9 cellular contexts compared by ENCODE assay signal in the genomic region with DNA sequence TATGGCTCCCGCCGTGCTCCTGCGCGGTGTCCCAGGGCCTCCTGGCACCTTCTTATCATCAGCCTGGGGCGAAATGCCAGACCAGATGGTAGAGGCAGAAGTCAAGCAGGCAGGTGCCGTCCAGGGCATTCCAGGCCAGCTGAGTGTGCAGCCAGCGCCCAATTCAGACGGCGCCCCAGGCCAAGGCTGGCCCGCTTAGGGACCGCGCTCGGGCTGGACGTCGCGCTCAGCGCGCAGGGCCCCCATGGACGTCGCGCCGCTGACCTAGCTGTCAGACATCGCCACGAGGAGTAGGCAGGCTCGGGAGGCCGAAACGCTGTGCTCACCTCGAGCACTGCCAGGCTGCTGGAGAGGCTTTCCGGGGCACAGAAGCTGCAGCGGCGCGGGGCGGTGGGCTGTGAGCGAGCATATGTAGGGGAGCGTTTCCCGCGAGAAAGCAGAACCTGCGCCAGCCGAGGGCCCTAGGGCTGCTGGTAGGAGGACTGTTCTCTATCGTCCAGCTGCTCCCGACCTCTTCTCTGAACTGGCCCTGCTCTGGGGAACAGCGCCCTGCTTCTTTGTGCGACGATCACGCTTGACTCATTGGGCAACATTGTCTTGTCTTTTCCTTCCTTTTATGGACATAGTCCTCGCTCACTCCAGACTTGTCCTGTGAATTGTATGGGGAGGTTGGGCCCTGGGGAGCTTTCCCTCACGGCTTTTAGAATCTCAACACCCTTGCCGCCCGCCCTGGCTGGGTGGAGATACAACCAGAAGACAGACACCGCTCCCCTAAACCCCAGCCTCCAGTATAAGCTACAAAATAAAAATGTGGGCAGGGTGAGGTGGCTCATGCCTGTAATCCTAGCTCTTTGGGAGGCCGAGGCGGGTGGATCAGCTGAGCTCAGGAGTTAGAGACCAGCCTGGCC. TPM values are rescaled to one million over a fixed set of nuclear protein-coding genes. Genes with fewer than 3 reads are reported as not detected.
DNase-seq lines count a peak whose midpoint lies in the region; ATAC-seq, FAIRE-seq and TF ChIP-seq lines count a peak whose summit lies in the region.
"Had no signal": no experiment of that assay in that cellular context is flagged by ENCODE, and none has a peak within 500 bp of the region (broad histone marks: within the 10 kb centered on the region; RNA-seq: fewer than 3 reads in every experiment).

No MANE protein-coding gene starts in this region.

- FAIRE-seq in A549 (lab: Jason Lieb, UNC) (no peak), keratinocyte (lab: Jason Lieb, UNC) (no peak), GM12891 (lab: Jason Lieb, UNC) (no peak)

- no peak for TF ChIP-seq POLR2A in A549 (IDR thresholded peaks at IDR 0.05; ENCODE audit: low read length)
- TF ChIP-seq POLR2A in GM12891 (IDR thresholded peaks at IDR 0.05; ENCODE audit: low read depth, low read length), result no peak
- TF ChIP-seq POLR2A in testis (IDR thresholded peaks at IDR 0.05), result no peak

- in situ Hi-C loops in brain microvascular endothelial cell (cut with HindIII; ENCODE audit: low pct_ligation_motif_present, low sequenced_read_pairs), result no loop called here

- POLR2A ChIA-PET in A549 (lab: Yijun Ruan, JAX), result interaction anchor here (0.6 kb wide), 1 partner anchor 78 kb away, joined by 7 read pairs; no protein-coding TSS in a partner anchor

- no peaks in the 10 kb centered on the region for H3K9me3 ChIP-seq in A549
- no peaks in the 10 kb centered on the region for H3K9me3 ChIP-seq in keratinocyte (ENCODE audit: control insufficient read depth, low read depth, low read length)
- no peaks in the 10 kb centered on the region for H3K9me3 ChIP-seq in testis
- H3K9me3 ChIP-seq in MM.1S (replicated peaks; ENCODE audit: insufficient read depth, low read length), result no peaks in the 10 kb centered on the region

- peak overlapping the region; percentile 66 for H3K4me2 ChIP-seq in A549
- H3K4me2 ChIP-seq in keratinocyte (ENCODE audit: control insufficient read depth, extremely low read depth, insufficient read depth, low read depth, low read length), result peak overlapping the region; percentile 52
- H3K4me2 ChIP-seq in MM.1S (ENCODE audit: low read depth, low read length), result no peak overlapping the region

- H3K27ac ChIP-seq in A549, result no peak overlapping the region
- no peak overlapping the region for H3K27ac ChIP-seq in brain microvascular endothelial cell
- H3K27ac ChIP-seq in keratinocyte (ENCODE audit: control insufficient read depth, insufficient read depth, low read length), result no peak overlapping the region
- no peak overlapping the region for H3K27ac ChIP-seq in testis
- no peak overlapping the region for H3K27ac ChIP-seq in MM.1S (ENCODE audit: low read length)

- 63% methylated on average over 52 of the region's 52 CpGs for WGBS in A549 (ENCODE audit: missing lambda C conversion rate)
- 6 to 7% methylated on average over 16 to 52 of the region's 52 CpGs for WGBS in testis, 2 donors

- H3K9ac ChIP-seq in keratinocyte (ENCODE audit: control insufficient read depth, extremely low read depth, insufficient read depth, low read length) (no peak overlapping the region), MM.1S (ENCODE audit: low read length) (no peak overlapping the region)

- H3K9me1 ChIP-seq in keratinocyte (ENCODE audit: control insufficient read depth, extremely low read depth, insufficient read depth, low read length), result no peaks in the 10 kb centered on the region

- peaks cover 21% of the 10 kb centered on the region for H3K4me1 ChIP-seq in A549
- peaks cover 16% of the 10 kb centered on the region for H3K4me1 ChIP-seq in keratinocyte (ENCODE audit: control insufficient read depth, extremely low read depth, insufficient read depth, low read length)
- peaks cover 26% of the 10 kb centered on the region for H3K4me1 ChIP-seq in testis
- 0 out of 2 replicates have a peak, but pooled peaks cover 4% of the 10 kb centered on the region for H3K4me1 ChIP-seq in MM.1S (ENCODE audit: low read length)

- CTCF ChIA-PET in A549 (lab: Yijun Ruan, JAX), result interaction anchor here (0.5 to 10.1 kb wide), 33 partner anchors 11 to 499 kb away, joined by 3 to 150 read pairs (median 4); a partner anchor contains a TSS

- H3K9me2 ChIP-seq in MM.1S (replicated peaks; ENCODE audit: insufficient read depth, low read length), result no peaks in the 10 kb centered on the region

- no peak for TF ChIP-seq RAD21 in A549 (conservative IDR thresholded peaks at IDR 0.05 in 1 of 2, IDR thresholded peaks at IDR 0.05 in 1 of 2)

- dilution Hi-C loops in keratinocyte (cut with MboI; ENCODE audit: extremely low pct_ligation_motif_present, low sequenced_read_pairs), result no loop called here

- H3K36me3 ChIP-seq in brain microvascular endothelial cell (replicated peaks) (no peaks in the 10 kb centered on the region), keratinocyte (ENCODE audit: control insufficient read depth in 2 of 2, extremely low read depth in 1 of 2, insufficient read depth in 2 of 2, low read length in 2 of 2) (no peaks in the 10 kb centered on the region), testis (ENCODE audit: low read depth, missing control alignments) (no peaks in the 10 kb centered on the region), MM.1S (replicated peaks; ENCODE audit: insufficient read depth, low read length) (no peaks in the 10 kb centered on the region)

- no peaks in the 10 kb centered on the region for H4K20me1 ChIP-seq in keratinocyte (ENCODE audit: control insufficient read depth, extremely low read depth, insufficient read depth, low read length)
- H4K20me1 ChIP-seq in MM.1S (ENCODE audit: insufficient read depth, low read length), result no peaks in the 10 kb centered on the region

- no peak overlapping the region for H2AFZ ChIP-seq in keratinocyte (ENCODE audit: control insufficient read depth, low read length)
- H2AFZ ChIP-seq in MM.1S (ENCODE audit: low read length), result no peak overlapping the region

- no peak for DNase-seq in A549 (ENCODE audit: low read depth in 1 of 2, low spot score in 1 of 2)
- no peak for DNase-seq in GM12864 (ENCODE audit: low read depth)
- peak; percentile 24 for DNase-seq in brain microvascular endothelial cell
- no peak for DNase-seq in keratinocyte (ENCODE audit: low read depth, low spot score)
- DNase-seq in GM12891 (ENCODE audit: insufficient read length, low spot score), result no peak
- no peak for DNase-seq in testis
- DNase-seq in MM.1S, result no peak

- TF ChIP-seq EP300 in A549 (IDR thresholded peaks at IDR 0.05), result no peak

- H3K27me3 ChIP-seq in brain microvascular endothelial cell (replicated peaks), result peaks cover 29% of the 10 kb centered on the region
- H3K27me3 ChIP-seq in keratinocyte (ENCODE audit: control insufficient read depth, extremely low read depth, insufficient read depth, low read length), result peaks cover 62% of the 10 kb centered on the region
- H3K27me3 ChIP-seq in testis, result no peaks in the 10 kb centered on the region
- peaks cover 27% of the 10 kb centered on the region for H3K27me3 ChIP-seq in MM.1S (replicated peaks; ENCODE audit: insufficient read depth, low read length)

- H3K79me2 ChIP-seq in keratinocyte (ENCODE audit: control insufficient read depth, insufficient read depth, low read length) (no peaks in the 10 kb centered on the region), MM.1S (ENCODE audit: low read length) (no peaks in the 10 kb centered on the region)

- H3K4me3 ChIP-seq in A549, result no peak overlapping the region
- H3K4me3 ChIP-seq in GM12864 (ENCODE audit: low read depth, low read length), result no peak overlapping the region
- H3K4me3 ChIP-seq in brain microvascular endothelial cell (ENCODE audit: low read depth, low read length), result peak overlapping the region; percentile 15
- H3K4me3 ChIP-seq in keratinocyte (ENCODE audit: control insufficient read depth in 2 of 3, extremely low read depth in 1 of 3, insufficient read depth in 2 of 3, low read depth in 1 of 3, low read length in 3 of 3), result peak overlapping the region in 1 of 3 experiments; percentile 30
- H3K4me3 ChIP-seq in testis, result no peak overlapping the region
- H3K4me3 ChIP-seq in MM.1S (ENCODE audit: low read length), result no peak overlapping the region

- TF ChIP-seq CTCF in A549 (IDR thresholded peaks at IDR 0.05) (no peak), GM12864 (IDR thresholded peaks at IDR 0.05; ENCODE audit: low read depth, low read length, missing control alignments) (peak; percentile 6), brain microvascular endothelial cell (IDR thresholded peaks at IDR 0.05; ENCODE audit: low read depth, low read length, missing control alignments) (no peak), keratinocyte (optimal IDR thresholded peaks at IDR 0.05 in 1 of 3, IDR thresholded peaks at IDR 0.05 in 1 of 3, conservative IDR thresholded peaks at IDR 0.05 in 1 of 3; ENCODE audit: extremely low read depth in 1 of 3, insufficient read depth in 2 of 3, low read length in 3 of 3) (no peak), testis (IDR thresholded peaks at IDR 0.05) (no peak), MM.1S (IDR thresholded peaks at IDR 0.05; ENCODE audit: low read length) (no peak)

- intact Hi-C loops in testis (cut with DNase I; ENCODE audit: low total_unique reads), result no loop called here

- H3F3A ChIP-seq in MM.1S (ENCODE audit: insufficient read depth, low read length), result no peaks in the 10 kb centered on the region

- ATAC-seq in A549 (no peak), GM19324 (IDR thresholded peaks at IDR 0.05; ENCODE audit: low FRiP score, unreplicated experiment) (no peak)

TF ChIP-seq in A549, 52 proteins besides CTCF, POLR2A, EP300 and RAD21:
- no peak for TF ChIP-seq RFX5 (IDR thresholded peaks at IDR 0.05)
- no peak for TF ChIP-seq SREBF2 (IDR thresholded peaks at IDR 0.05)
- 0 out of 2 replicates have a peak, but pooled peaks have one; percentile 12 for TF ChIP-seq EHMT2 (IDR thresholded peaks at IDR 0.05; ENCODE audit: low read depth)

TF ChIP-seq in GM12891, 5 proteins besides CTCF, POLR2A, EP300 and RAD21 (continues in another document):
- TF ChIP-seq POLR2AphosphoS5 (IDR thresholded peaks at IDR 0.05; ENCODE audit: low read depth, low read length), result no peak
- no peak for TF ChIP-seq PAX5 (IDR thresholded peaks at IDR 0.05; ENCODE audit: insufficient read depth, low read length, severe bottlenecking)
- TF ChIP-seq TAF1 (IDR thresholded peaks at IDR 0.05; ENCODE audit: low read depth, low read length), result no peak
- TF ChIP-seq POU2F2 (IDR thresholded peaks at IDR 0.05; ENCODE audit: low read depth, low read length), result no peak

RNA-seq across cellular contexts. Expression of a gene that starts 8.4 kb away (rescaled TPM):
- polyA plus RNA-seq in A549 (2011; rRNA removed), result 0.06 and 0.11 TPM in 2 replicates
- 0.05 and 0.07 TPM in 2 replicates for polyA plus RNA-seq in A549 (2012; cell fraction: cytosol; rRNA removed)
- 0.08 and 0.18 TPM in 2 replicates for polyA plus RNA-seq in A549 (2012; cell fraction: nucleus; rRNA removed)
- 0.11 TPM in 1 of 3 replicates, not detected in the others for polyA plus RNA-seq in A549 (2017; fragmentation: RNase III; extraction: RNeasy Plus Mini Kit Qiagen cat#74134 plus additional on column Dnase treatment)
- polyA minus RNA-seq in A549 (2011; rRNA and poly(A)+ RNA removed), result not detected in 2 replicates
- not detected in 3 replicates for polyA plus RNA-seq in keratinocyte
- not detected for polyA plus RNA-seq in keratinocyte (2011; ENCODE audit: low read depth)
- polyA plus RNA-seq in keratinocyte (2011; cell fraction: cytosol; rRNA removed), result not detected in 2 replicates
- polyA plus RNA-seq in keratinocyte (2011; cell fraction: nucleus; rRNA removed), result not detected in 2 replicates
- not detected in 2 replicates for polyA plus RNA-seq in keratinocyte (2012; ENCODE audit: low replicate concordance)
- polyA minus RNA-seq in keratinocyte, result not detected in 3 replicates
- polyA minus RNA-seq in keratinocyte (2011; cell fraction: cytosol; rRNA and poly(A)+ RNA removed), result not detected
- not detected in 2 replicates for polyA minus RNA-seq in keratinocyte (2011; cell fraction: nucleus; rRNA and poly(A)+ RNA removed)
- not detected for polyA plus RNA-seq in GM12891 (2012; ENCODE audit: low read depth, missing spikeins)
- 1 to 10 TPM; 2.5 to 3.1 TPM for total RNA-seq in testis
- polyA plus RNA-seq in testis (ENCODE audit: insufficient read depth, low read depth, low replicate concordance), result 0.94 TPM
- total RNA-seq: kidney epithelial cell had no signal
